In the genomic region with DNA sequence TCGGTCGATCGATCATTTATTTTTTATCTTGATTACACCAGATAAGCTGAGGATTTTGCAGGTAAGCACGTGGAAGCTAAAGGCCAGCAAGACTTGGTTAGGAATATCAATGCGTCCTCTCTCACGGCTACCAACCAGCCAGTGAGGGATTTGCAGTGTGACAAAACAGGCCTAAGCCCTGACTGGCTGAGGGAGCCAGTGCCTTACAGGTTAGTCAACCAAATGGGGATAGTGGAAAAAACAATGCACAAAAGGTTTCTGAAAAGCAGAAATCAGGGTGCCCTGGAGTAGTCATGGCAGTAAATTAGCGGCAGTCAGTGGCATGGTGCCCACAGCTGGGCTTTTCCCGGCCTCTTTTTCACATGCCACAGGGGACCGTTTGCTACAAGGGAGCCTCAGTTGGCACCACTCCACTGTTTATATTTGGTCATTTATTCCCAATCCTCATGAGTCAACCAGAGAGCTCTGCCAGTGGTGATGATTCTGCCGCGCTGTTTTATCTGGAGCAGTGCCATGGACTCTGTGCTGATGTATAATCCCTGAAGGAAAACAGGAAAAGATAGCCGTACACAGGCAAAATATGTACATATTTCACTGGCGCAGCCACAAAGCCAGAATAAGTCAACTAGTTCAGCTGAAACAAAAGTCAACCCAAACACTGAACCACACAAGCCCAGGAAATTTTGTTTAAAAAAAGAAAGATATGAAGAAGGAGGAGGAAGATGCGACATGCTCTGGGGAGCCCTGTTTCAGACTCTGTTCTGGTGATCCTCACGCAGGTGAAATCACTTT, we compare ENCODE assay signal across 8 cellular contexts.
DNase-seq lines count a peak whose midpoint lies in the region; ATAC-seq, FAIRE-seq and TF ChIP-seq lines count a peak whose summit lies in the region.

No MANE protein-coding gene starts in this region.

- no peak overlapping the region for H3K18ac ChIP-seq in trophoblast cell (ENCODE audit: low read length)

- H3K4ac ChIP-seq in trophoblast cell (ENCODE audit: low read depth, low read length), result no peak overlapping the region

- TF ChIP-seq CTCF in RWPE2 (IDR thresholded peaks at IDR 0.05; ENCODE audit: poor library complexity, severe bottlenecking) (no peak), foreskin fibroblast (IDR thresholded peaks at IDR 0.05; ENCODE audit: low read depth, low read length) (no peak)

- no peak for TF ChIP-seq POLR2A in H54 (IDR thresholded peaks at IDR 0.05; ENCODE audit: low read depth, low read length)

- no peak overlapping the region for H3K27ac ChIP-seq in RWPE2 (ENCODE audit: poor library complexity, severe bottlenecking)
- no peak overlapping the region for H3K27ac ChIP-seq in trophoblast cell (ENCODE audit: low read depth, low read length)

- H3K4me3 ChIP-seq in RWPE2 (ENCODE audit: severe bottlenecking) (no peak overlapping the region), foreskin fibroblast (ENCODE audit: low read depth in 1 of 2, low read length in 2 of 2) (no peak overlapping the region), trophoblast cell (ENCODE audit: low read depth, low read length) (no peak overlapping the region)

- peak overlapping the region; percentile 43 for H2BK120ac ChIP-seq in trophoblast cell (ENCODE audit: insufficient read depth, low read length, poor library complexity)

- no peaks in the 10 kb centered on the region for H3K36me3 ChIP-seq in RWPE2 (ENCODE audit: low read depth)
- H3K36me3 ChIP-seq in trophoblast cell (ENCODE audit: control insufficient read depth in 1 of 2, insufficient read depth in 2 of 2, low read length in 2 of 2), result no peaks in the 10 kb centered on the region

- ATAC-seq in RWPE2 (ENCODE audit: low read depth) (peak; percentile 95), HG02571 (IDR thresholded peaks at IDR 0.05; ENCODE audit: unreplicated experiment) (no peak), HG03175 (IDR thresholded peaks at IDR 0.05; ENCODE audit: unreplicated experiment) (no peak)

- peak overlapping the region; percentile 12 for H4K91ac ChIP-seq in trophoblast cell (ENCODE audit: low read depth, low read length)

- H3K27me3 ChIP-seq in RWPE2 (ENCODE audit: insufficient read depth, poor library complexity, severe bottlenecking) (no peaks in the 10 kb centered on the region), trophoblast cell (ENCODE audit: insufficient read depth, low read length) (no peaks in the 10 kb centered on the region)

- no peaks in the 10 kb centered on the region for H3K9me3 ChIP-seq in RWPE2 (ENCODE audit: severe bottlenecking)
- H3K9me3 ChIP-seq in trophoblast cell (ENCODE audit: insufficient read depth, low read depth, low read length), result no peaks in the 10 kb centered on the region

- no peaks in the 10 kb centered on the region for H3K4me1 ChIP-seq in RWPE2 (ENCODE audit: insufficient read depth, poor library complexity, severe bottlenecking)
- peaks cover 22 to 28% of the 10 kb centered on the region in 2 experiments for H3K4me1 ChIP-seq in trophoblast cell (ENCODE audit: control insufficient read depth in 1 of 2, insufficient read depth in 2 of 2, low read length in 2 of 2)

- H3K23ac ChIP-seq in trophoblast cell (ENCODE audit: low read length), result no peak overlapping the region

- H4K8ac ChIP-seq in trophoblast cell (ENCODE audit: low read depth, low read length), result no peak overlapping the region

- H2BK5ac ChIP-seq in trophoblast cell (ENCODE audit: low read depth, low read length, poor library complexity), result no peak overlapping the region

- no peak overlapping the region for H4K12ac ChIP-seq in trophoblast cell (ENCODE audit: low read depth, low read length)

- H3K14ac ChIP-seq in trophoblast cell (ENCODE audit: low read length), result no peak overlapping the region

- no peak overlapping the region for H2AFZ ChIP-seq in trophoblast cell (ENCODE audit: insufficient read depth, low read length, poor library complexity)

- WGBS in trophoblast cell (ENCODE audit: extremely low coverage, insufficient coverage, insufficient read length), result no CpG with 5 or more reads among the region's 15 CpGs

- H3K79me1 ChIP-seq in trophoblast cell (ENCODE audit: low read length), result peaks cover 8% of the 10 kb centered on the region

- H2AK5ac ChIP-seq in trophoblast cell (ENCODE audit: low read length), result no peak overlapping the region

- no peak overlapping the region for H3K9ac ChIP-seq in trophoblast cell (ENCODE audit: low read length)

- DNase-seq in H54 (ENCODE audit: insufficient read length, low spot score) (peak; percentile 76), RWPE2 (ENCODE audit: low spot score) (peak; percentile 65), foreskin fibroblast (peak; percentile 97 to 98), trophoblast cell (no peak), NCI-H524 (lab: John Stamatoyannopoulos, UW) (no peak), MV-4-11 (lab: John Stamatoyannopoulos, UW) (no peak)

- H3K4me2 ChIP-seq in trophoblast cell (ENCODE audit: low read length), result no peak overlapping the region

- peak overlapping the region; percentile 28 for H2BK12ac ChIP-seq in trophoblast cell (ENCODE audit: low read length)

- H3K79me2 ChIP-seq in trophoblast cell (ENCODE audit: control insufficient read depth, insufficient read depth, low read length, poor library complexity), result no peaks in the 10 kb centered on the region

- FAIRE-seq in H54 (lab: Jason Lieb, UNC), result peak; percentile 36

Comparison
In these comparisons a context has a peak if more than half of its experiments do, and no peak if none do; other contexts are left out.
1. DNase-seq: peak in H54 (single experiment), RWPE2 (single experiment) and foreskin fibroblast (2 of 2); none in trophoblast cell (0 of 2), NCI-H524 (0 of 2) and MV-4-11 (single experiment).